ENCODE assay signal across 17 cellular contexts in the genomic region with DNA sequence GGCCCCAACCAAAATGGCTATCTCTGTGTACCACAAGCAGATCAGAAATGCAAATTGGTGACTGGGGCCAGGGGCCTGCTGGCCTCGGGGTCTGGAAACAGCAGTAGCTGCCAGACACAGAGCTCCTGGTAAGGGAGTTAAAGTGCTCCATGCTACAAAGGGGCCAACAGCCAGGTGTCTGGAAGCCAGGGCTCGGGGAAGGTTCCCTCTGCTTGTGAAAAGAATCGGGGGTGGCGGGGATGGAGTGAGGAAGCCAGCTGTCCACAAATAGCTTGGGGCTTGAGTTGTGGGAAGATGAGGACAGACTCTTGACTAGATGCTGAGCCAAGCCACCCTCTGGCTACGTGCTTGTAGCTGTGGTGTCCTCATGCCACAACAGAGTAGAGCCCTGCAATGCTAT. TPM values are rescaled to one million over a fixed set of nuclear protein-coding genes. Genes with fewer than 3 reads are reported as not detected.
"Had no signal": no experiment of that assay in that cellular context is flagged by ENCODE, and none has a peak within 500 bp of the region (broad histone marks: within the 10 kb centered on the region; RNA-seq: fewer than 3 reads in every experiment).

No MANE protein-coding gene starts in this region.

- H3K4me3 ChIP-seq: gastrocnemius medialis, heart right ventricle, lower lobe of right lung, skin epidermis had no signal

- H3K4me1 ChIP-seq: gastrocnemius medialis, heart right ventricle, lower lobe of right lung had no signal

- DNase-seq: activated CD4-positive, alpha-beta memory T cell treated with anti-CD3 and anti-CD28 coated beads, Interleukin-2, amount 10 ng/mL, durations not matched to agents 7 days and 5 days; activated CD4-positive, alpha-beta T cell treated with anti-CD3 and anti-CD28 coated beads for 36 hours; activated effector memory CD4-positive, alpha-beta T cell treated with anti-CD3 and anti-CD28 coated beads, Interleukin-2, amount 50 U/mL, for 16 hours; activated T-cell treated with anti-CD3 and anti-CD28 coated beads, Interleukin-2, amount 50 U/mL, for 4 hours; dermis blood vessel endothelial cell; gastrocnemius medialis; heart right ventricle; left cardiac atrium; lower lobe of right lung; naive B cell; stimulated activated CD4-positive, alpha-beta T cell treated with anti-CD3 and anti-CD28 coated beads, Interleukin-15, amount 100 ng/mL, for 24 hours; stimulated activated CD4-positive, alpha-beta T cell treated with anti-CD3 and anti-CD28 coated beads, Interleukin-4, amount 100 ng/mL, for 1 hour; stimulated activated naive CD4-positive, alpha-beta T cell; T-helper 2 cell had no signal

- H3K27me3 ChIP-seq: gastrocnemius medialis, heart right ventricle had no signal

- H3K9me3 ChIP-seq: gastrocnemius medialis, lower lobe of right lung had no signal

- H3K27ac ChIP-seq: epithelial cell of prostate, gastrocnemius medialis, heart right ventricle, lower lobe of right lung, skin epidermis had no signal

- H3K36me3 ChIP-seq: gastrocnemius medialis, heart right ventricle, lower lobe of right lung had no signal

- ATAC-seq: activated CD4-positive, alpha-beta T cell treated with anti-CD3 and anti-CD28 coated beads for 36 hours; activated naive CD4-positive, alpha-beta T cell treated with anti-CD3 and anti-CD28 coated beads, Interleukin-2, amount 50 U/mL, for 72 hours; activated T-cell treated with anti-CD3 and anti-CD28 coated beads, Interleukin-2, amount 50 U/mL, for 4 hours; gastrocnemius medialis; heart right ventricle; left cardiac atrium; lower lobe of right lung had no signal

RNA-seq across cellular contexts. Expression of a gene that starts 39.3 kb away (rescaled TPM):
- total RNA-seq: activated CD4-positive, alpha-beta memory T cell treated with anti-CD3 and anti-CD28 coated beads, Interleukin-2, amount 10 ng/mL, durations not matched to agents 7 days and 5 days had no signal

RNA-seq across cellular contexts. Expression of a gene that starts 41.2 kb away (rescaled TPM):
- total RNA-seq: activated CD4-positive, alpha-beta memory T cell treated with anti-CD3 and anti-CD28 coated beads, Interleukin-2, amount 10 ng/mL, durations not matched to agents 7 days and 5 days; activated CD4-positive, alpha-beta T cell treated with anti-CD3 and anti-CD28 coated beads for 36 hours; activated naive CD4-positive, alpha-beta T cell treated with anti-CD3 and anti-CD28 coated beads, Interleukin-2, amount 50 U/mL, for 72 hours; activated T-cell treated with anti-CD3 and anti-CD28 coated beads, Interleukin-2, amount 50 U/mL, for 4 hours; dermis blood vessel endothelial cell had no signal
